In genomic region chr6:133608620-133609019, GRCh38 we compare ENCODE assay signal across 1 cellular context.
TF ChIP-seq lines count a peak whose summit lies in the region.

No MANE protein-coding gene starts in this region.

TF ChIP-seq in K562, 482 proteins besides CTCF, POLR2A, EP300 and RAD21 (continued from another document):
- no peak for TF ChIP-seq ZNF280A (IDR thresholded peaks at IDR 0.05; ENCODE audit: low read depth, partially characterized antibody)
- TF ChIP-seq KHSRP (IDR thresholded peaks at IDR 0.05), result no peak
- TF ChIP-seq NR1H2 (CRISPR knock-in tag; IDR thresholded peaks at IDR 0.05), result no peak
- no peak for TF ChIP-seq HDAC3 (IDR thresholded peaks at IDR 0.05; ENCODE audit: borderline replicate concordance, partially characterized antibody)
